Comparison of ENCODE assay signal across 12 cellular contexts in genomic region chr3:132549169-132549568, GRCh38. TPM values are rescaled to one million over a fixed set of nuclear protein-coding genes. Genes with fewer than 3 reads are reported as not detected.
"Had no signal": no experiment of that assay in that cellular context is flagged by ENCODE, and none has a peak within 500 bp of the region (broad histone marks: within the 10 kb centered on the region; RNA-seq: fewer than 3 reads in every experiment).

No MANE protein-coding gene starts in this region.

- H3K36me3 ChIP-seq: adrenal gland had no signal

- DNase-seq: activated CD4-positive, alpha-beta memory T cell treated with anti-CD3 and anti-CD28 coated beads for 36 hours; activated CD4-positive, CD25-positive, alpha-beta regulatory T cell; activated gamma-delta T cell treated with Interleukin-2 at 50 U/mL for 16 hours; activated T-cell treated with anti-CD3 and anti-CD28 coated beads, Interleukin-2, amount 50 U/mL, for 4 hours; islet precursor cell; naive thymus-derived CD8-positive, alpha-beta T cell; SHP77; stimulated activated CD4-positive, alpha-beta T cell treated with anti-CD3 and anti-CD28 coated beads, Interleukin-12 subunit alpha, Interleukin-12 subunit beta, amount 100 ng/mL, for 4 hours; stimulated activated CD4-positive, alpha-beta T cell treated with anti-CD3 and anti-CD28 coated beads, Interleukin-2, amount 100 ng/mL, for 24 hours had no signal

- H3K9me3 Mint-ChIP-seq: activated CD4-positive, alpha-beta memory T cell treated with anti-CD3 and anti-CD28 coated beads for 36 hours; activated T-cell treated with anti-CD3 and anti-CD28 coated beads, Interleukin-2, amount 50 U/mL, for 4 hours; T-helper 1 cell treated with Interleukin-12 subunit alpha and Interleukin-12 subunit beta and Interleukin-4 antibody, amounts not matched to agents 30 μg/mL and 1 μg/mL, for 36 hours; type B pancreatic cell had no signal

- H3K9me3 ChIP-seq: adrenal gland had no signal

- H3K27ac Mint-ChIP-seq: type B pancreatic cell had no signal

- H3K36me3 Mint-ChIP-seq: activated CD4-positive, alpha-beta memory T cell treated with anti-CD3 and anti-CD28 coated beads for 36 hours; type B pancreatic cell had no signal

- H3K27me3 Mint-ChIP-seq: activated CD4-positive, alpha-beta memory T cell treated with anti-CD3 and anti-CD28 coated beads for 36 hours; naive thymus-derived CD8-positive, alpha-beta T cell; type B pancreatic cell had no signal

- H3K27me3 ChIP-seq: adrenal gland had no signal

- H3K4me3 Mint-ChIP-seq: activated CD4-positive, alpha-beta memory T cell treated with anti-CD3 and anti-CD28 coated beads for 36 hours; activated T-cell treated with anti-CD3 and anti-CD28 coated beads, Interleukin-2, amount 50 U/mL, for 4 hours; naive thymus-derived CD8-positive, alpha-beta T cell; T-helper 1 cell treated with Interleukin-12 subunit alpha and Interleukin-12 subunit beta and Interleukin-4 antibody, amounts not matched to agents 30 μg/mL and 1 μg/mL, for 36 hours; type B pancreatic cell had no signal

- H3K4me3 ChIP-seq: adrenal gland had no signal

- ATAC-seq: naive thymus-derived CD8-positive, alpha-beta T cell had no signal

RNA-seq across cellular contexts. Expression of gene ACKR4, which starts 47.9 kb away (rescaled TPM):
- total RNA-seq: activated CD4-positive, alpha-beta memory T cell treated with anti-CD3 and anti-CD28 coated beads for 36 hours; activated T-cell treated with anti-CD3 and anti-CD28 coated beads, Interleukin-2, amount 50 U/mL, for 4 hours had no signal
